8 cellular contexts compared by ENCODE assay signal in genomic region chr2:11863103-11863502, GRCh38.
DNase-seq lines count a peak whose midpoint lies in the region; ATAC-seq, FAIRE-seq and TF ChIP-seq lines count a peak whose summit lies in the region.

No MANE protein-coding gene starts in this region.

- no peak for TF ChIP-seq CTCF in GM20000 (IDR thresholded peaks at IDR 0.05; ENCODE audit: extremely low read depth, missing control alignments)
- no peak for TF ChIP-seq CTCF in testis (IDR thresholded peaks at IDR 0.05)

- no peak for DNase-seq in GM12891 (ENCODE audit: insufficient read length, low spot score)
- peak; percentile 53 for DNase-seq in GM20000 (ENCODE audit: low spot score)
- DNase-seq in germinal center (ENCODE audit: low spot score): peak; percentile 50
- no peak for DNase-seq in GM03348 (ENCODE audit: low spot score)
- no peak for DNase-seq in T1000 (lab: John Stamatoyannopoulos, UW)
- DNase-seq in testis: no peak

- no peak overlapping the region for H3K4me3 ChIP-seq in testis

- ATAC-seq in HG03520 (IDR thresholded peaks at IDR 0.05; ENCODE audit: unreplicated experiment) (peak; percentile 32), HG02610 (IDR thresholded peaks at IDR 0.05; ENCODE audit: unreplicated experiment) (no peak)

- peaks cover 5% of the 10 kb centered on the region for H3K4me1 ChIP-seq in testis

- intact Hi-C loops in testis (cut with DNase I; ENCODE audit: low total_unique reads): no loop called here

- TF ChIP-seq POLR2A in GM12891 (IDR thresholded peaks at IDR 0.05; ENCODE audit: low read depth, low read length) (no peak), testis (IDR thresholded peaks at IDR 0.05) (no peak)

- H3K9me3 ChIP-seq in testis: no peaks in the 10 kb centered on the region

- WGBS in testis, 2 donors: 91 to 96% methylated on average over 7 of the region's 7 CpGs

- no peak overlapping the region for H3K27ac ChIP-seq in testis

- no peaks in the 10 kb centered on the region for H3K36me3 ChIP-seq in testis (ENCODE audit: low read depth, missing control alignments)

- no peak for FAIRE-seq in GM12891 (lab: Jason Lieb, UNC)

- no peaks in the 10 kb centered on the region for H3K27me3 ChIP-seq in testis

TF ChIP-seq in GM12891, 5 proteins besides CTCF, POLR2A, EP300 and RAD21:
- peak; percentile 61; the same call in 1 of the 2 replicates for TF ChIP-seq POU2F2 (IDR thresholded peaks at IDR 0.05; ENCODE audit: low read depth, low read length)
- no peak for TF ChIP-seq TAF1 (IDR thresholded peaks at IDR 0.05; ENCODE audit: low read depth, low read length)
TF ChIP-seq in GM12891: peak in this region for 1.

Comparison
In these comparisons a context has a peak if more than half of its experiments do, and no peak if none do; other contexts are left out.
1. DNase-seq: peak in GM20000 (single experiment) and germinal center (single experiment); none in GM12891 (single experiment), GM03348 (single experiment), T1000 (single experiment) and testis (single experiment).